ENCODE assay signal across 8 cellular contexts in genomic region chr1:217134857-217135568, GRCh38.
DNase-seq lines count a peak whose midpoint lies in the region; ATAC-seq and TF ChIP-seq lines count a peak whose summit lies in the region.

No MANE protein-coding gene starts in this region.

- H3K27me3 ChIP-seq in RWPE2 (ENCODE audit: insufficient read depth, poor library complexity, severe bottlenecking): no peaks in the 10 kb centered on the region
- peaks cover 93% of the 10 kb centered on the region for H3K27me3 ChIP-seq in iPS-18a (ENCODE audit: control insufficient read depth, insufficient read depth, low read length)
- H3K27me3 ChIP-seq in thymus (ENCODE audit: control insufficient read depth, insufficient read depth): peaks cover 58% of the 10 kb centered on the region

- H3K27ac ChIP-seq in RWPE2 (ENCODE audit: poor library complexity, severe bottlenecking) (no peak overlapping the region), iPS-18a (ENCODE audit: low read length) (no peak overlapping the region), thymus (ENCODE audit: low read depth) (no peak overlapping the region)

- no peak overlapping the region for H3K9ac ChIP-seq in iPS-18a (ENCODE audit: low read length)

- ATAC-seq in RWPE2 (ENCODE audit: low read depth) (peak; percentile 41; the same call in 1 of the 3 replicates), HG03439 (IDR thresholded peaks at IDR 0.05; ENCODE audit: unreplicated experiment) (no peak), GM21526 (IDR thresholded peaks at IDR 0.05; ENCODE audit: low FRiP score, unreplicated experiment) (no peak)

- H3K4me1 ChIP-seq in RWPE2 (ENCODE audit: insufficient read depth, poor library complexity, severe bottlenecking) (no peaks in the 10 kb centered on the region), iPS-18a (ENCODE audit: control insufficient read depth, low read depth, low read length) (peaks cover 13% of the 10 kb centered on the region), thymus (ENCODE audit: control insufficient read depth, insufficient read depth, low read length) (no peaks in the 10 kb centered on the region)

- H3K4me3 ChIP-seq in RWPE2 (ENCODE audit: severe bottlenecking) (peak overlapping the region; percentile 28), iPS-18a (ENCODE audit: low read length) (peak overlapping the region; percentile 69), thymus (ENCODE audit: low read length) (peak overlapping the region; percentile 2)

- DNase-seq in NCI-H345 treated with DMSO at 0.1 percent for 48 hours (lab: John Stamatoyannopoulos, UW; ENCODE audit: unreplicated experiment): peak; percentile 9
- no peak for DNase-seq in NCI-H345 (lab: John Stamatoyannopoulos, UW)
- DNase-seq in RWPE2 (ENCODE audit: low spot score): no peak
- DNase-seq in MV-4-11 (lab: John Stamatoyannopoulos, UW): no peak

- WGBS in thymus: 3% methylated on average over 49 of the region's 49 CpGs

- H3K9me3 ChIP-seq in RWPE2 (ENCODE audit: severe bottlenecking) (no peaks in the 10 kb centered on the region), iPS-18a (ENCODE audit: control insufficient read depth, low read depth, low read length) (no peaks in the 10 kb centered on the region), thymus (ENCODE audit: control insufficient read depth) (no peaks in the 10 kb centered on the region)

- H3K36me3 ChIP-seq in RWPE2 (ENCODE audit: low read depth): no peaks in the 10 kb centered on the region
- H3K36me3 ChIP-seq in iPS-18a (ENCODE audit: control insufficient read depth, low read depth, low read length): no peaks in the 10 kb centered on the region
- H3K36me3 ChIP-seq in thymus (ENCODE audit: control insufficient read depth, insufficient read depth): no peaks in the 10 kb centered on the region

- no peak for TF ChIP-seq CTCF in RWPE2 (IDR thresholded peaks at IDR 0.05; ENCODE audit: poor library complexity, severe bottlenecking)

Comparison
In these comparisons a context has a peak if more than half of its experiments do, and no peak if none do; other contexts are left out.
1. H3K4me3 ChIP-seq: peak in every context shown above with its lines; median percentile 69 in iPS-18a; 28 in RWPE2; 2 in thymus.